In the genomic region with DNA sequence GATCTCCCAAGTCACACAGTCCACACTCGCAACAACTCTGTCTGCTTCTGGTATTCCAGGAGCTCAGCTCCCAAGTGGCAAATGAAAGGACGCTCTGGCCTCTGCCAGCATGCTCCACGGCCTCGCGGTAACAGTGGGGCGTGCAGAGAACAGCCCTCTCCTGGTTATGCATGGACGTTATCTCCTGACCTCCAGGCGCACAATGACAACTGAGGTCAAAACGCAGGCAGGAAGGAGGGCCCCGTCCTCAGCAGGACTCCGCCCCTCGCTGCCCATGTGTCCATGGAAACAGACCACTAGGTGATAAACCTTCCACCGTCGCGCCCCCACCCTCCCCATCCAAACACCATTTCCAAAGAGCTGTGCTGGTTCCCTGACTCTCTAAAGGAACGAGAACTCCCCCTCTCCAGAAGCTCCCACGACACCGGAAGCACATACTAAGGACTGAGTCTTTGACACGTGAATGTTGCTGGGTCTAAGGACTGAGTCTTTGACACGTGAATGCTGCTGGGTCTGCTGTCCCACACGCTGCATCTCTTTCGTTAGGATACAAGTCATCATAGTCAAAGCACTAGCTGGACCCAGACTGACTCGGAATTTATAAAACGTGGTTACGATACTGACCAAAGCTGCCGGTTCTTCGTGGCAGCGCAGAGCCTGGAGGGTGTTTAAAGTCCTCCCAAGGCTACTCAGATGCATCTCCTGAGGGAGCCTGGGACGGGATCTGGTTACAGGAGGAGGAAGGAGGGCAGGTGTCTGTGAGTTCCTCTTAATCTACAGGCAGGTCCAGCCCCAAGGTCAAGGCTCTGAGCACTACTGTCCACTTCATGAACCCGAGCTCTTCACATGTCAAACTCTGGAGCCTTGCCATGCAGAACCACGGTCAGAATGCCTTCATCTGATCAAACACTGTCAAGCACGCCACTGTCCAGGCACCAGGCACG, we compare ENCODE assay signal across 1 cellular context.
A peak's percentile ranks its signal among the peaks of the same experiment; 100 is the strongest.
TF ChIP-seq lines count a peak whose summit lies in the region.

No MANE protein-coding gene starts in this region.

TF ChIP-seq in K562, 482 proteins besides CTCF, POLR2A, EP300 and RAD21 (continued from another document and continues in another):
- TF ChIP-seq ZBTB8A (IDR thresholded peaks at IDR 0.05; ENCODE audit: partially characterized antibody), result no peak
- no peak for TF ChIP-seq SAFB2 (IDR thresholded peaks at IDR 0.05; ENCODE audit: borderline replicate concordance, low read depth, low read length, severe bottlenecking)
- no peak for TF ChIP-seq MAFG (tag; conservative IDR thresholded peaks at IDR 0.05)
- TF ChIP-seq E2F3 (CRISPR knock-in tag; IDR thresholded peaks at IDR 0.05), result 0 out of 2 replicates have a peak, but pooled peaks have one; percentile 28
- no peak for TF ChIP-seq PYGO2 (tag; IDR thresholded peaks at IDR 0.05)
- TF ChIP-seq SMAD3 (CRISPR knock-in tag; conservative IDR thresholded peaks at IDR 0.05), result no peak
- no peak for TF ChIP-seq NR1H2 (CRISPR knock-in tag; IDR thresholded peaks at IDR 0.05)
- no peak for TF ChIP-seq SMAD1 (IDR thresholded peaks at IDR 0.05; ENCODE audit: low read depth, low read length, partially characterized antibody)
- TF ChIP-seq NEUROD1 (IDR thresholded peaks at IDR 0.05; ENCODE audit: borderline replicate concordance, low read depth, low read length, partially characterized antibody), result no peak
- peak; percentile 20; the same call in 1 of the 2 replicates for TF ChIP-seq MTA1 (IDR thresholded peaks at IDR 0.05; ENCODE audit: borderline replicate concordance)
- no peak for TF ChIP-seq CEBPG (CRISPR knock-in tag; IDR thresholded peaks at IDR 0.05)
- no peak for TF ChIP-seq CEBPG (tag; conservative IDR thresholded peaks at IDR 0.05 in 1 of 2, IDR thresholded peaks at IDR 0.05 in 1 of 2)
- no peak for TF ChIP-seq ZNF174 (CRISPR knock-in tag; IDR thresholded peaks at IDR 0.05)
- TF ChIP-seq, protein P1, sequence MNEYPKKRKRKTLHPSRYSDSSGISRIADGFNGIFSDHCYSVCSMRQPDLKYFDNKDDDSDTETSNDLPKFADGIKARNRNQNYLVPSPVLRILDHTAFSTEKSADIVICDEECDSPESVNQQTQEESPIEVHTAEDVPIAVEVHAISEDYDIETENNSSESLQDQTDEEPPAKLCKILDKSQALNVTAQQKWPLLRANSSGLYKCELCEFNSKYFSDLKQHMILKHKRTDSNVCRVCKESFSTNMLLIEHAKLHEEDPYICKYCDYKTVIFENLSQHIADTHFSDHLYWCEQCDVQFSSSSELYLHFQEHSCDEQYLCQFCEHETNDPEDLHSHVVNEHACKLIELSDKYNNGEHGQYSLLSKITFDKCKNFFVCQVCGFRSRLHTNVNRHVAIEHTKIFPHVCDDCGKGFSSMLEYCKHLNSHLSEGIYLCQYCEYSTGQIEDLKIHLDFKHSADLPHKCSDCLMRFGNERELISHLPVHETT (CRISPR knock-in tag; conservative IDR thresholded peaks at IDR 0.05 in 1 of 2, IDR thresholded peaks at IDR 0.05 in 1 of 2), result peak in 1 of 2 experiments; percentile 58; a peak in 1 of 4 replicates
- TF ChIP-seq, protein P2, sequence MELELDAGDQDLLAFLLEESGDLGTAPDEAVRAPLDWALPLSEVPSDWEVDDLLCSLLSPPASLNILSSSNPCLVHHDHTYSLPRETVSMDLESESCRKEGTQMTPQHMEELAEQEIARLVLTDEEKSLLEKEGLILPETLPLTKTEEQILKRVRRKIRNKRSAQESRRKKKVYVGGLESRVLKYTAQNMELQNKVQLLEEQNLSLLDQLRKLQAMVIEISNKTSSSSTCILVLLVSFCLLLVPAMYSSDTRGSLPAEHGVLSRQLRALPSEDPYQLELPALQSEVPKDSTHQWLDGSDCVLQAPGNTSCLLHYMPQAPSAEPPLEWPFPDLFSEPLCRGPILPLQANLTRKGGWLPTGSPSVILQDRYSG (tag; conservative IDR thresholded peaks at IDR 0.05; ENCODE audit: low read depth), result no peak
- peak; percentile 66; the same call in 1 of the 2 replicates for TF ChIP-seq JUND (IDR thresholded peaks at IDR 0.05; ENCODE audit: borderline replicate concordance, low read depth, low read length)
- peak; percentile 46; the same call in 2 of the 3 replicates for TF ChIP-seq JUND (tag; IDR thresholded peaks at IDR 0.05; ENCODE audit: borderline replicate concordance, low read depth, low read length)
- no peak for TF ChIP-seq DIDO1 (tag; IDR thresholded peaks at IDR 0.05; ENCODE audit: low read depth)
- TF ChIP-seq, protein P3, sequence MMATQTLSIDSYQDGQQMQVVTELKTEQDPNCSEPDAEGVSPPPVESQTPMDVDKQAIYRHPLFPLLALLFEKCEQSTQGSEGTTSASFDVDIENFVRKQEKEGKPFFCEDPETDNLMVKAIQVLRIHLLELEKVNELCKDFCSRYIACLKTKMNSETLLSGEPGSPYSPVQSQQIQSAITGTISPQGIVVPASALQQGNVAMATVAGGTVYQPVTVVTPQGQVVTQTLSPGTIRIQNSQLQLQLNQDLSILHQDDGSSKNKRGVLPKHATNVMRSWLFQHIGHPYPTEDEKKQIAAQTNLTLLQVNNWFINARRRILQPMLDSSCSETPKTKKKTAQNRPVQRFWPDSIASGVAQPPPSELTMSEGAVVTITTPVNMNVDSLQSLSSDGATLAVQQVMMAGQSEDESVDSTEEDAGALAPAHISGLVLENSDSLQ (IDR thresholded peaks at IDR 0.05), result peak; percentile 54
- TF ChIP-seq, protein P4, sequence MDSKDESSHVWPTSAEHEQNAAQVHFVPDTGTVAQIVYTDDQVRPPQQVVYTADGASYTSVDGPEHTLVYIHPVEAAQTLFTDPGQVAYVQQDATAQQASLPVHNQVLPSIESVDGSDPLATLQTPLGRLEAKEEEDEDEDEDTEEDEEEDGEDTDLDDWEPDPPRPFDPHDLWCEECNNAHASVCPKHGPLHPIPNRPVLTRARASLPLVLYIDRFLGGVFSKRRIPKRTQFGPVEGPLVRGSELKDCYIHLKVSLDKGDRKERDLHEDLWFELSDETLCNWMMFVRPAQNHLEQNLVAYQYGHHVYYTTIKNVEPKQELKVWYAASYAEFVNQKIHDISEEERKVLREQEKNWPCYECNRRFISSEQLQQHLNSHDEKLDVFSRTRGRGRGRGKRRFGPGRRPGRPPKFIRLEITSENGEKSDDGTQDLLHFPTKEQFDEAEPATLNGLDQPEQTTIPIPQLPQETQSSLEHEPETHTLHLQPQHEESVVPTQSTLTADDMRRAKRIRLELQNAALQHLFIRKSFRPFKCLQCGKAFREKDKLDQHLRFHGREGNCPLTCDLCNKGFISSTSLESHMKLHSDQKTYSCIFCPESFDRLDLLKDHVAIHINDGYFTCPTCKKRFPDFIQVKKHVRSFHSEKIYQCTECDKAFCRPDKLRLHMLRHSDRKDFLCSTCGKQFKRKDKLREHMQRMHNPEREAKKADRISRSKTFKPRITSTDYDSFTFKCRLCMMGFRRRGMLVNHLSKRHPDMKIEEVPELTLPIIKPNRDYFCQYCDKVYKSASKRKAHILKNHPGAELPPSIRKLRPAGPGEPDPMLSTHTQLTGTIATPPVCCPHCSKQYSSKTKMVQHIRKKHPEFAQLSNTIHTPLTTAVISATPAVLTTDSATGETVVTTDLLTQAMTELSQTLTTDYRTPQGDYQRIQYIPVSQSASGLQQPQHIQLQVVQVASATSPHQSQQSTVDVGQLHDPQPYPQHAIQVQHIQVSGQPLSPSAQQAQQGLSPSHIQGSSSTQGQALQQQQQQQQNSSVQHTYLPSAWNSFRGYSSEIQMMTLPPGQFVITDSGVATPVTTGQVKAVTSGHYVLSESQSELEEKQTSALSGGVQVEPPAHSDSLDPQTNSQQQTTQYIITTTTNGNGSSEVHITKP (IDR thresholded peaks at IDR 0.05; ENCODE audit: partially characterized antibody), result no peak
- no peak for TF ChIP-seq ZNF354B (CRISPR knock-in tag; IDR thresholded peaks at IDR 0.05)
- TF ChIP-seq, protein P5, sequence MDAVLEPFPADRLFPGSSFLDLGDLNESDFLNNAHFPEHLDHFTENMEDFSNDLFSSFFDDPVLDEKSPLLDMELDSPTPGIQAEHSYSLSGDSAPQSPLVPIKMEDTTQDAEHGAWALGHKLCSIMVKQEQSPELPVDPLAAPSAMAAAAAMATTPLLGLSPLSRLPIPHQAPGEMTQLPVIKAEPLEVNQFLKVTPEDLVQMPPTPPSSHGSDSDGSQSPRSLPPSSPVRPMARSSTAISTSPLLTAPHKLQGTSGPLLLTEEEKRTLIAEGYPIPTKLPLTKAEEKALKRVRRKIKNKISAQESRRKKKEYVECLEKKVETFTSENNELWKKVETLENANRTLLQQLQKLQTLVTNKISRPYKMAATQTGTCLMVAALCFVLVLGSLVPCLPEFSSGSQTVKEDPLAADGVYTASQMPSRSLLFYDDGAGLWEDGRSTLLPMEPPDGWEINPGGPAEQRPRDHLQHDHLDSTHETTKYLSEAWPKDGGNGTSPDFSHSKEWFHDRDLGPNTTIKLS (IDR thresholded peaks at IDR 0.05; ENCODE audit: borderline replicate concordance, low read depth), result peak; percentile 58; the same call in 1 of the 2 replicates
- TF ChIP-seq HMGN3 (IDR thresholded peaks at IDR 0.05; ENCODE audit: borderline replicate concordance, extremely low read depth, insufficient read length, low read depth, low read length), result peak; percentile 55
- no peak for TF ChIP-seq MCM2 (IDR thresholded peaks at IDR 0.05; ENCODE audit: low read depth)
- no peak for TF ChIP-seq ZNF253 (CRISPR knock-in tag; conservative IDR thresholded peaks at IDR 0.05)
- TF ChIP-seq ETS2 (tag; IDR thresholded peaks at IDR 0.05; ENCODE audit: borderline replicate concordance, poor library complexity, severe bottlenecking), result no peak
- TF ChIP-seq MTA2 (IDR thresholded peaks at IDR 0.05; ENCODE audit: low read depth), result peak; percentile 80
- no peak for TF ChIP-seq HDAC6 (IDR thresholded peaks at IDR 0.05; ENCODE audit: low read depth, low read length)
- TF ChIP-seq POLR3A (IDR thresholded peaks at IDR 0.05; ENCODE audit: borderline replicate concordance, extremely low read depth, insufficient read depth, insufficient read length), result no peak
- 0 out of 2 replicates have a peak, but pooled peaks have one; percentile 30 for TF ChIP-seq CBFB (CRISPR knock-in tag; IDR thresholded peaks at IDR 0.05)
- no peak for TF ChIP-seq SMAD2 (IDR thresholded peaks at IDR 0.05; ENCODE audit: low read depth, low read length)
- TF ChIP-seq COPS2 (conservative IDR thresholded peaks at IDR 0.05), result no peak
- 0 out of 4 replicates have a peak, but pooled peaks of 1 of the 2 experiments have one; percentile 32 for TF ChIP-seq CSDE1 (IDR thresholded peaks at IDR 0.05)
- no peak for TF ChIP-seq ZNF586 (CRISPR knock-in tag; conservative IDR thresholded peaks at IDR 0.05)
- TF ChIP-seq GABPB2 (CRISPR knock-in tag; conservative IDR thresholded peaks at IDR 0.05), result no peak
- TF ChIP-seq POLR2B (IDR thresholded peaks at IDR 0.05; ENCODE audit: low read depth, partially characterized antibody), result no peak
- TF ChIP-seq TCF7 (IDR thresholded peaks at IDR 0.05; ENCODE audit: borderline replicate concordance), result no peak
- TF ChIP-seq POLR2AphosphoS2 (IDR thresholded peaks at IDR 0.05; ENCODE audit: low read length), result no peak
- peak; percentile 36 to 47; a peak in 3 of 4 replicates for TF ChIP-seq KDM1A (IDR thresholded peaks at IDR 0.05)
- peak; percentile 39; the same call in 1 of the 2 replicates for TF ChIP-seq ZNF239 (CRISPR knock-in tag; IDR thresholded peaks at IDR 0.05)
- no peak for TF ChIP-seq KAT8 (IDR thresholded peaks at IDR 0.05; ENCODE audit: low read depth)
- peak in 1 of 2 experiments; percentile 26; a peak in 1 of 4 replicates for TF ChIP-seq SIN3A (IDR thresholded peaks at IDR 0.05; ENCODE audit: borderline replicate concordance in 2 of 2, control insufficient read depth in 1 of 2, low read depth in 2 of 2, low read length in 2 of 2)
- TF ChIP-seq, protein P6, sequence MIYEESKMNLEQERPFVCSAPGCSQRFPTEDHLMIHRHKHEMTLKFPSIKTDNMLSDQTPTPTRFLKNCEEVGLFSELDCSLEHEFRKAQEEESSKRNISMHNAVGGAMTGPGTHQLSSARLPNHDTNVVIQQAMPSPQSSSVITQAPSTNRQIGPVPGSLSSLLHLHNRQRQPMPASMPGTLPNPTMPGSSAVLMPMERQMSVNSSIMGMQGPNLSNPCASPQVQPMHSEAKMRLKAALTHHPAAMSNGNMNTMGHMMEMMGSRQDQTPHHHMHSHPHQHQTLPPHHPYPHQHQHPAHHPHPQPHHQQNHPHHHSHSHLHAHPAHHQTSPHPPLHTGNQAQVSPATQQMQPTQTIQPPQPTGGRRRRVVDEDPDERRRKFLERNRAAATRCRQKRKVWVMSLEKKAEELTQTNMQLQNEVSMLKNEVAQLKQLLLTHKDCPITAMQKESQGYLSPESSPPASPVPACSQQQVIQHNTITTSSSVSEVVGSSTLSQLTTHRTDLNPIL (CRISPR knock-in tag; IDR thresholded peaks at IDR 0.05), result no peak
- TF ChIP-seq CCAR2 (IDR thresholded peaks at IDR 0.05; ENCODE audit: low read depth, low read length), result no peak
- TF ChIP-seq YBX1 (IDR thresholded peaks at IDR 0.05), result no peak
- no peak for TF ChIP-seq ETV6 (IDR thresholded peaks at IDR 0.05; ENCODE audit: borderline replicate concordance in 1 of 2, low read depth in 2 of 2, low read length in 1 of 2)
- TF ChIP-seq ETV6 (CRISPR knock-in tag; IDR thresholded peaks at IDR 0.05; ENCODE audit: borderline replicate concordance), result no peak
- peak; percentile 62 for TF ChIP-seq ELF1 (tag; IDR thresholded peaks at IDR 0.05)
- no peak for TF ChIP-seq STAG1 (CRISPR knock-in tag; IDR thresholded peaks at IDR 0.05; ENCODE audit: borderline replicate concordance)
- TF ChIP-seq HCFC1 (IDR thresholded peaks at IDR 0.05; ENCODE audit: low read depth, low read length), result no peak; the same call in 1 of the 2 replicates
- no peak for TF ChIP-seq PURB (CRISPR knock-in tag; IDR thresholded peaks at IDR 0.05; ENCODE audit: low read depth)
- peak; percentile 86 for TF ChIP-seq GATA2 (CRISPR knock-in tag; IDR thresholded peaks at IDR 0.05)
- TF ChIP-seq ZNF175 (CRISPR knock-in tag; IDR thresholded peaks at IDR 0.05; ENCODE audit: low read depth), result no peak
- no peak for TF ChIP-seq GATAD2B (IDR thresholded peaks at IDR 0.05; ENCODE audit: borderline replicate concordance)
- TF ChIP-seq GATAD2A (IDR thresholded peaks at IDR 0.05), result 0 out of 2 replicates have a peak, but pooled peaks have one; percentile 18
- TF ChIP-seq RFX1 (IDR thresholded peaks at IDR 0.05), result peak; percentile 93
- no peak for TF ChIP-seq MECOM (CRISPR knock-in tag; IDR thresholded peaks at IDR 0.05)
- peak; percentile 86 for TF ChIP-seq NCOR1 (IDR thresholded peaks at IDR 0.05)
- TF ChIP-seq, protein P7, sequence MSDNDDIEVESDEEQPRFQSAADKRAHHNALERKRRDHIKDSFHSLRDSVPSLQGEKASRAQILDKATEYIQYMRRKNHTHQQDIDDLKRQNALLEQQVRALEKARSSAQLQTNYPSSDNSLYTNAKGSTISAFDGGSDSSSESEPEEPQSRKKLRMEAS (CRISPR knock-in tag; IDR thresholded peaks at IDR 0.05), result peak; percentile 95
- TF ChIP-seq ELF2 (CRISPR knock-in tag; IDR thresholded peaks at IDR 0.05), result no peak
- TF ChIP-seq TRIM28 (IDR thresholded peaks at IDR 0.05), result no peak
